17 cellular contexts compared by ENCODE assay signal in the genomic region with DNA sequence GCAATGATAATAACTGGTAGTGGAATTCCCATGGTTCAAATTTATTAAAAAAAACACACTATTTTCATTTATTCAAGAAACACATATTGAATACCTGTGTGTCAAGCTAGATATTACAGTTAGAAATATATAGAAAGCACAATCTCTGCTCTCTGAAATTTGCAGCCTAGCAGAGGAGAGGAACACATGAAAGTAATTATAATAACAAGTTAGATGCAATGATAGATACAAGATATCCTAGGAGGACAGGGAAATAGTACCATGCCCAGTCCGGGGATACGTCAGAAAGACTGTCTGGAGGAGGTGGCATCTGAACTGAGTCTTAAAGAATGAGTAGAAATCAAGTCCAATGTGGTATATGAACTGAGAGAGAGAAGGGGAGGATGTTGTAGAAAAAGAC.
DNase-seq lines count a peak whose midpoint lies in the region; ATAC-seq and TF ChIP-seq lines count a peak whose summit lies in the region.
"Had no signal": no experiment of that assay in that cellular context is flagged by ENCODE, and none has a peak within 500 bp of the region (broad histone marks: within the 10 kb centered on the region; RNA-seq: fewer than 3 reads in every experiment).

No MANE protein-coding gene starts in this region.

- peaks cover 5 to 42% (median 20%) of the 10 kb centered on the region in 11 experiments; a peak in 21 of 22 replicates for H3K9me3 ChIP-seq in BLaER1 treated with 17β-estradiol and CSF1 and Interleukin-3, amounts not matched to agents 10 nM and 100 nM (replicated peaks in 1 of 11)
- H3K9me3 ChIP-seq: BE2C had no signal

- H3K27me3 ChIP-seq in BLaER1 treated with 17β-estradiol and CSF1 and Interleukin-3, amounts not matched to agents 10 nM and 100 nM: no peaks in the 10 kb centered on the region
- H3K27me3 ChIP-seq: BE2C had no signal

- no peaks in the 10 kb centered on the region for H4K20me1 ChIP-seq in BLaER1 treated with 17β-estradiol and CSF1 and Interleukin-3, amounts not matched to agents 10 nM and 100 nM

- H3K27ac ChIP-seq in BLaER1 treated with 17β-estradiol and CSF1 and Interleukin-3, amounts not matched to agents 10 nM and 100 nM: peak overlapping the region in 1 of 11 experiments; percentile 36; a peak in 1 of 22 replicates

- H3K4me1 ChIP-seq in BLaER1 treated with 17β-estradiol and CSF1 and Interleukin-3, amounts not matched to agents 10 nM and 100 nM: peaks cover 13 to 64% (median 51%) of the 10 kb centered on the region in 10 experiments; a peak in 18 of 20 replicates
- H3K4me1 ChIP-seq: BE2C had no signal

- DNase-seq in stimulated activated CD4-positive, alpha-beta T cell treated with anti-CD3 and anti-CD28 coated beads, Interleukin-15, amount 100 ng/mL, for 24 hours: no peak
- no peak for DNase-seq in DMS153 treated with DMSO at 0.1 percent for 48 hours (lab: John Stamatoyannopoulos, UW; ENCODE audit: unreplicated experiment)
- DNase-seq in HUDEP-2 (lab: John Stamatoyannopoulos, UW; ENCODE audit: unreplicated experiment in 76 of 76): no peak
- DNase-seq: 8988T; ACHN; BE2C; C1 segment of cervical spinal cord; CD4-positive, alpha-beta memory T cell; CD4-positive, CD25-positive, alpha-beta regulatory T cell; CD8-positive, alpha-beta memory T cell; COR-L47; DMS 273 treated with DMSO at 0.1 percent for 48 hours; DMS153; DMS79 treated with DMSO at 0.1 percent for 48 hours; GF-D8 had no signal

- peak overlapping the region in 1 of 10 experiments; percentile 24; a peak in 1 of 20 replicates for H3K4me3 ChIP-seq in BLaER1 treated with 17β-estradiol and CSF1 and Interleukin-3, amounts not matched to agents 10 nM and 100 nM

- H3K36me3 ChIP-seq in BLaER1 treated with 17β-estradiol and CSF1 and Interleukin-3, amounts not matched to agents 10 nM and 100 nM: no peaks in the 10 kb centered on the region
- H3K36me3 ChIP-seq: BE2C had no signal

- ATAC-seq in SK-N-SH treated with all-trans-retinoic acid at 6 μM for 48 hours: peak; percentile 70

- H3K9ac ChIP-seq in BLaER1 treated with 17β-estradiol and CSF1 and Interleukin-3, amounts not matched to agents 10 nM and 100 nM: no peak overlapping the region

- peak overlapping the region in 9 of 11 experiments; percentile 59 to 81 (median 70); a peak in 16 of 22 replicates for H3K4me2 ChIP-seq in BLaER1 treated with 17β-estradiol and CSF1 and Interleukin-3, amounts not matched to agents 10 nM and 100 nM

TF ChIP-seq in SK-N-SH treated with all-trans-retinoic acid at 6 μM for 48 hours, 23 proteins besides CTCF, POLR2A, EP300 and RAD21:
- TF ChIP-seq ESRRG (CRISPR knock-in tag; IDR thresholded peaks at IDR 0.05) (no peak), GLIS3 (CRISPR knock-in tag; IDR thresholded peaks at IDR 0.05) (no peak), ZNF70 (CRISPR knock-in tag; IDR thresholded peaks at IDR 0.05) (peak; percentile 93), ISL1 (CRISPR knock-in tag; IDR thresholded peaks at IDR 0.05) (no peak), ZFP3 (CRISPR knock-in tag; IDR thresholded peaks at IDR 0.05) (no peak), TCF4 (CRISPR knock-in tag; IDR thresholded peaks at IDR 0.05; ENCODE audit: borderline replicate concordance) (peak; percentile 52), CSDC2 (CRISPR knock-in tag; IDR thresholded peaks at IDR 0.05) (no peak), TOX (CRISPR knock-in tag; IDR thresholded peaks at IDR 0.05; ENCODE audit: borderline replicate concordance) (no peak)
- TF ChIP-seq, protein P1, sequence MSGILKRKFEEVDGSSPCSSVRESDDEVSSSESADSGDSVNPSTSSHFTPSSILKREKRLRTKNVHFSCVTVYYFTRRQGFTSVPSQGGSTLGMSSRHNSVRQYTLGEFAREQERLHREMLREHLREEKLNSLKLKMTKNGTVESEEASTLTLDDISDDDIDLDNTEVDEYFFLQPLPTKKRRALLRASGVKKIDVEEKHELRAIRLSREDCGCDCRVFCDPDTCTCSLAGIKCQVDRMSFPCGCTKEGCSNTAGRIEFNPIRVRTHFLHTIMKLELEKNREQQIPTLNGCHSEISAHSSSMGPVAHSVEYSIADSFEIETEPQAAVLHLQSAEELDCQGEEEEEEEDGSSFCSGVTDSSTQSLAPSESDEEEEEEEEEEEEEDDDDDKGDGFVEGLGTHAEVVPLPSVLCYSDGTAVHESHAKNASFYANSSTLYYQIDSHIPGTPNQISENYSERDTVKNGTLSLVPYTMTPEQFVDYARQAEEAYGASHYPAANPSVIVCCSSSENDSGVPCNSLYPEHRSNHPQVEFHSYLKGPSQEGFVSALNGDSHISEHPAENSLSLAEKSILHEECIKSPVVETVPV (CRISPR knock-in tag; IDR thresholded peaks at IDR 0.05): no peak
